Comparison of ENCODE assay signal across 15 cellular contexts in the genomic region with DNA sequence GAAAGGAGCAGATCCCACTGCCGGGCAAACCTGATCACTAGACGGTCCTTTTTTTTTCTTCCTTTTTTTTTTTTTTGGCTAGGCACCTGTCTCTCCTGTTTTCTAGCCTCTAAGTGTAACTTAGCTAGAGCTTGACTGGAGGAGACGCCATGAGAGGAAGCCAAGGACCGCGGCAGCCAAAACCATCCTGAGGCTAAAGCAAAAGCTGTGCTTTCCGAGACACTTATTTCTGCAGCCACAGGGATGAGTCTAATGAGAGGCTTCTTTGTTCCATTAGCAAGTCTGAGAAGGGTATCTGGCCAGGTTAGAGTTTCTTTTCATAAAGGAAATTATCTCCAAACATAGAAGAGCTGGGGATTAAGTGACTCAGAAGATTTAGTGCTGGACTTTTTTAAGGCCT. TPM values are rescaled to one million over a fixed set of nuclear protein-coding genes. Genes with fewer than 3 reads are reported as not detected.
DNase-seq lines count a peak whose midpoint lies in the region; ATAC-seq and TF ChIP-seq lines count a peak whose summit lies in the region.
"Had no signal": no experiment of that assay in that cellular context is flagged by ENCODE, and none has a peak within 500 bp of the region (broad histone marks: within the 10 kb centered on the region; RNA-seq: fewer than 3 reads in every experiment).

No MANE protein-coding gene starts in this region.

- H3K27ac Mint-ChIP-seq in activated naive CD4-positive, alpha-beta T cell treated with anti-CD3 and anti-CD28 coated beads, Interleukin-2, amount 50 U/mL, for 72 hours, result no peak overlapping the region
- H3K27ac Mint-ChIP-seq in osteocyte (ENCODE audit: unreplicated experiment), result no peak overlapping the region

- TF ChIP-seq RAD21 in SK-N-SH (IDR thresholded peaks at IDR 0.05; ENCODE audit: low read length), result no peak

- H3K9ac ChIP-seq in smooth muscle cell (ENCODE audit: low read depth), result no peak overlapping the region
- no peak overlapping the region for H3K9ac ChIP-seq in SK-N-SH

- H3K4me1 ChIP-seq in smooth muscle cell (ENCODE audit: low read depth) (peaks cover 40% of the 10 kb centered on the region), SK-N-SH (ENCODE audit: control insufficient read depth in 1 of 2, insufficient read depth in 2 of 2, low read depth in 1 of 2, low read length in 1 of 2) (peaks cover 0 to 2% of the 10 kb centered on the region in 2 experiments; a peak in 2 of 4 replicates)

- 58% methylated on average over 6 of the region's 6 CpGs for WGBS in smooth muscle cell (ENCODE audit: low lambda C conversion rate)
- 52% methylated on average over 6 of the region's 6 CpGs for WGBS in SK-N-SH (ENCODE audit: low lambda C conversion rate)

- CTCF ChIA-PET in SK-N-SH (lab: Yijun Ruan, JAX), result interaction anchor here (0.6 kb wide), 1 partner anchor 205 kb away, joined by 3 read pairs; no protein-coding TSS in a partner anchor

- TF ChIP-seq CTCF in smooth muscle cell (IDR thresholded peaks at IDR 0.05; ENCODE audit: borderline replicate concordance, insufficient read depth, poor library complexity, severe bottlenecking) (no peak), osteocyte (IDR thresholded peaks at IDR 0.05) (no peak), SK-N-SH (IDR thresholded peaks at IDR 0.05) (no peak)

- no peaks in the 10 kb centered on the region for H3K9me2 ChIP-seq in SK-N-SH

- DNase-seq in NCI-H146 (lab: John Stamatoyannopoulos, UW) (peak; percentile 30), NCI-H146 treated with DMSO at 0.1 percent for 48 hours (lab: John Stamatoyannopoulos, UW; ENCODE audit: unreplicated experiment) (no peak), NAMALWA (ENCODE audit: low spot score) (peak; percentile 22), smooth muscle cell (lab: John Stamatoyannopoulos, UW; ENCODE audit: unreplicated experiment) (no peak), osteocyte (ENCODE audit: extremely low spot score, unreplicated experiment) (no peak), SK-N-SH (no peak), amniotic stem cell (lab: John Stamatoyannopoulos, UW) (no peak)
- DNase-seq in activated naive CD4-positive, alpha-beta T cell treated with anti-CD3 and anti-CD28 coated beads, Interleukin-2, amount 50 U/mL, for 72 hours (ENCODE audit: low spot score in 2 of 2), result no peak
- DNase-seq: dorsolateral prefrontal cortex, NCI-H524 treated with DMSO at 0.1 percent for 48 hours had no signal

- H3K4me3 Mint-ChIP-seq in osteocyte (ENCODE audit: unreplicated experiment), result no peak overlapping the region
- H3K4me3 Mint-ChIP-seq: brain had no signal

- H3K9me3 Mint-ChIP-seq in activated naive CD4-positive, alpha-beta T cell treated with anti-CD3 and anti-CD28 coated beads, Interleukin-2, amount 50 U/mL, for 72 hours, result peaks cover 0 to 4% of the 10 kb centered on the region in 2 donors
- H3K9me3 Mint-ChIP-seq in osteocyte (ENCODE audit: unreplicated experiment), result no peaks in the 10 kb centered on the region

- H3K27me3 ChIP-seq in smooth muscle cell (ENCODE audit: low read depth) (peaks cover 25% of the 10 kb centered on the region), SK-N-SH (ENCODE audit: insufficient read depth) (peaks cover 7% of the 10 kb centered on the region; the same call in 1 of the 2 replicates)

- H2AFZ ChIP-seq in smooth muscle cell (ENCODE audit: low read depth) (no peak overlapping the region), SK-N-SH (ENCODE audit: low read depth) (no peak overlapping the region)

- no peaks in the 10 kb centered on the region for H4K20me1 ChIP-seq in smooth muscle cell (ENCODE audit: low read depth)
- no peaks in the 10 kb centered on the region for H4K20me1 ChIP-seq in SK-N-SH (ENCODE audit: insufficient read depth)

- peak; percentile 22 to 48 for ATAC-seq in activated naive CD4-positive, alpha-beta T cell treated with anti-CD3 and anti-CD28 coated beads, Interleukin-2, amount 50 U/mL, for 72 hours

- H3K9me3 ChIP-seq in smooth muscle cell (replicated peaks; ENCODE audit: low read depth) (no peaks in the 10 kb centered on the region), SK-N-SH (no peaks in the 10 kb centered on the region)
- H3K9me3 ChIP-seq: tibial nerve had no signal

- H3K36me3 Mint-ChIP-seq in activated naive CD4-positive, alpha-beta T cell treated with anti-CD3 and anti-CD28 coated beads, Interleukin-2, amount 50 U/mL, for 72 hours, result peaks cover 0 to 6% of the 10 kb centered on the region in 2 donors
- H3K36me3 Mint-ChIP-seq in osteocyte (ENCODE audit: unreplicated experiment), result no peaks in the 10 kb centered on the region
- H3K36me3 Mint-ChIP-seq: brain had no signal

- no peaks in the 10 kb centered on the region for H3K79me2 ChIP-seq in smooth muscle cell (ENCODE audit: low read depth)
- H3K79me2 ChIP-seq in SK-N-SH (ENCODE audit: insufficient read depth), result no peaks in the 10 kb centered on the region

- POLR2A ChIA-PET in SK-N-SH (lab: Yijun Ruan, JAX), result no interaction called here

- no peaks in the 10 kb centered on the region for H3K36me3 ChIP-seq in smooth muscle cell (ENCODE audit: low read depth)
- no peaks in the 10 kb centered on the region for H3K36me3 ChIP-seq in SK-N-SH (replicated peaks in 1 of 2; ENCODE audit: control insufficient read depth in 1 of 2, insufficient read depth in 2 of 2, low read length in 1 of 2)
- H3K36me3 ChIP-seq: tibial nerve had no signal

- TF ChIP-seq EP300 in SK-N-SH (IDR thresholded peaks at IDR 0.05; ENCODE audit: borderline replicate concordance in 1 of 2, low read depth in 1 of 2, low read length in 1 of 2), result no peak

- H3K27ac ChIP-seq in smooth muscle cell (ENCODE audit: low read depth), result no peak overlapping the region
- no peak overlapping the region for H3K27ac ChIP-seq in SK-N-SH (ENCODE audit: low read depth in 2 of 2, low read length in 1 of 2)
- H3K27ac ChIP-seq: 22Rv1, dorsolateral prefrontal cortex, RWPE1 had no signal

- H3K4me2 ChIP-seq in smooth muscle cell (peak overlapping the region; percentile 41), SK-N-SH (no peak overlapping the region)

- H3K4me3 ChIP-seq in smooth muscle cell, result no peak overlapping the region
- H3K4me3 ChIP-seq in SK-N-SH (ENCODE audit: low read depth in 2 of 2, low read length in 1 of 2), result no peak overlapping the region
- H3K4me3 ChIP-seq: dorsolateral prefrontal cortex, tibial nerve had no signal

- H3K4me1 Mint-ChIP-seq in osteocyte (ENCODE audit: unreplicated experiment), result no peaks in the 10 kb centered on the region

- H3F3A ChIP-seq in smooth muscle cell (ENCODE audit: low read depth) (no peaks in the 10 kb centered on the region), SK-N-SH (replicated peaks; ENCODE audit: insufficient read depth) (no peaks in the 10 kb centered on the region)

- peaks cover 62% of the 10 kb centered on the region for H3K27me3 Mint-ChIP-seq in osteocyte (ENCODE audit: unreplicated experiment)

TF ChIP-seq in SK-N-SH, 30 proteins besides CTCF, POLR2A, EP300 and RAD21 (continues in another document):
- TF ChIP-seq MXI1 (IDR thresholded peaks at IDR 0.05; ENCODE audit: low read depth, low read length) (no peak), RFX5 (IDR thresholded peaks at IDR 0.05; ENCODE audit: low read length) (no peak), MEF2A (IDR thresholded peaks at IDR 0.05; ENCODE audit: borderline replicate concordance, low read depth) (no peak), FOXJ3 (CRISPR knock-in tag; IDR thresholded peaks at IDR 0.05) (no peak), SIN3A (IDR thresholded peaks at IDR 0.05; ENCODE audit: borderline replicate concordance, low read depth, low read length) (no peak), TCF12 (IDR thresholded peaks at IDR 0.05) (no peak), TAF1 (IDR thresholded peaks at IDR 0.05; ENCODE audit: borderline replicate concordance, low read depth, low read length) (no peak)
- TF ChIP-seq, protein P1, sequence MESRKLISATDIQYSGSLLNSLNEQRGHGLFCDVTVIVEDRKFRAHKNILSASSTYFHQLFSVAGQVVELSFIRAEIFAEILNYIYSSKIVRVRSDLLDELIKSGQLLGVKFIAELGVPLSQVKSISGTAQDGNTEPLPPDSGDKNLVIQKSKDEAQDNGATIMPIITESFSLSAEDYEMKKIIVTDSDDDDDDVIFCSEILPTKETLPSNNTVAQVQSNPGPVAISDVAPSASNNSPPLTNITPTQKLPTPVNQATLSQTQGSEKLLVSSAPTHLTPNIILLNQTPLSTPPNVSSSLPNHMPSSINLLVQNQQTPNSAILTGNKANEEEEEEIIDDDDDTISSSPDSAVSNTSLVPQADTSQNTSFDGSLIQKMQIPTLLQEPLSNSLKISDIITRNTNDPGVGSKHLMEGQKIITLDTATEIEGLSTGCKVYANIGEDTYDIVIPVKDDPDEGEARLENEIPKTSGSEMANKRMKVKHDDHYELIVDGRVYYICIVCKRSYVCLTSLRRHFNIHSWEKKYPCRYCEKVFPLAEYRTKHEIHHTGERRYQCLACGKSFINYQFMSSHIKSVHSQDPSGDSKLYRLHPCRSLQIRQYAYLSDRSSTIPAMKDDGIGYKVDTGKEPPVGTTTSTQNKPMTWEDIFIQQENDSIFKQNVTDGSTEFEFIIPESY (IDR thresholded peaks at IDR 0.05; ENCODE audit: borderline replicate concordance, low read depth), result no peak
- TF ChIP-seq, protein P2, sequence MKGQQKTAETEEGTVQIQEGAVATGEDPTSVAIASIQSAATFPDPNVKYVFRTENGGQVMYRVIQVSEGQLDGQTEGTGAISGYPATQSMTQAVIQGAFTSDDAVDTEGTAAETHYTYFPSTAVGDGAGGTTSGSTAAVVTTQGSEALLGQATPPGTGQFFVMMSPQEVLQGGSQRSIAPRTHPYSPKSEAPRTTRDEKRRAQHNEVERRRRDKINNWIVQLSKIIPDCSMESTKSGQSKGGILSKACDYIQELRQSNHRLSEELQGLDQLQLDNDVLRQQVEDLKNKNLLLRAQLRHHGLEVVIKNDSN (IDR thresholded peaks at IDR 0.05; ENCODE audit: borderline replicate concordance, low read depth), result no peak
- TF ChIP-seq, protein P3, sequence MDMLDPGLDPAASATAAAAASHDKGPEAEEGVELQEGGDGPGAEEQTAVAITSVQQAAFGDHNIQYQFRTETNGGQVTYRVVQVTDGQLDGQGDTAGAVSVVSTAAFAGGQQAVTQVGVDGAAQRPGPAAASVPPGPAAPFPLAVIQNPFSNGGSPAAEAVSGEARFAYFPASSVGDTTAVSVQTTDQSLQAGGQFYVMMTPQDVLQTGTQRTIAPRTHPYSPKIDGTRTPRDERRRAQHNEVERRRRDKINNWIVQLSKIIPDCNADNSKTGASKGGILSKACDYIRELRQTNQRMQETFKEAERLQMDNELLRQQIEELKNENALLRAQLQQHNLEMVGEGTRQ (IDR thresholded peaks at IDR 0.05; ENCODE audit: borderline replicate concordance, low read depth, low read length), result no peak

RNA-seq across cellular contexts. Expression of a gene that starts 7.3 kb away (rescaled TPM):
- 100 to 1,000 TPM; 104 to 196 TPM for total RNA-seq in activated naive CD4-positive, alpha-beta T cell treated with anti-CD3 and anti-CD28 coated beads, Interleukin-2, amount 50 U/mL, for 72 hours
- total RNA-seq in smooth muscle cell, result 3.7 and 4.0 TPM in 2 replicates
- polyA plus RNA-seq in smooth muscle cell, result 2.1 and 2.8 TPM in 2 replicates
- not detected in 2 replicates for total RNA-seq in osteocyte
- polyA plus RNA-seq in SK-N-SH (2012; rRNA removed), result 0.48 and 1.3 TPM in 2 replicates
- polyA plus RNA-seq in SK-N-SH (2012; cell fraction: cytosol; rRNA removed), result 0.90 and 1.8 TPM in 2 replicates
- 0.31 and 0.35 TPM in 2 replicates for polyA plus RNA-seq in SK-N-SH (2012; cell fraction: nucleus; rRNA removed)
- total RNA-seq: myocyte had no signal

Comparison
In these comparisons a context has a peak if more than half of its experiments do, and no peak if none do; other contexts are left out.
1. DNase-seq: peak in NCI-H146 (single experiment) and NAMALWA (single experiment); none in NCI-H146 treated with DMSO at 0.1 percent for 48 hours (single experiment), activated naive CD4-positive, alpha-beta T cell treated with anti-CD3 and anti-CD28 coated beads, Interleukin-2, amount 50 U/mL, for 72 hours (0 of 2), smooth muscle cell (single experiment), osteocyte (single experiment), SK-N-SH (single experiment) and amniotic stem cell (single experiment).
2. RNA of a gene that starts 7.3 kb away (total RNA-seq): 104 to 196 TPM in activated naive CD4-positive, alpha-beta T cell treated with anti-CD3 and anti-CD28 coated beads, Interleukin-2, amount 50 U/mL, for 72 hours; 3.7 to 4.0 TPM in smooth muscle cell and not detected in osteocyte; every median in the first group is over 10 times any median in the second.